8 cellular contexts compared by ENCODE assay signal in the genomic region with DNA sequence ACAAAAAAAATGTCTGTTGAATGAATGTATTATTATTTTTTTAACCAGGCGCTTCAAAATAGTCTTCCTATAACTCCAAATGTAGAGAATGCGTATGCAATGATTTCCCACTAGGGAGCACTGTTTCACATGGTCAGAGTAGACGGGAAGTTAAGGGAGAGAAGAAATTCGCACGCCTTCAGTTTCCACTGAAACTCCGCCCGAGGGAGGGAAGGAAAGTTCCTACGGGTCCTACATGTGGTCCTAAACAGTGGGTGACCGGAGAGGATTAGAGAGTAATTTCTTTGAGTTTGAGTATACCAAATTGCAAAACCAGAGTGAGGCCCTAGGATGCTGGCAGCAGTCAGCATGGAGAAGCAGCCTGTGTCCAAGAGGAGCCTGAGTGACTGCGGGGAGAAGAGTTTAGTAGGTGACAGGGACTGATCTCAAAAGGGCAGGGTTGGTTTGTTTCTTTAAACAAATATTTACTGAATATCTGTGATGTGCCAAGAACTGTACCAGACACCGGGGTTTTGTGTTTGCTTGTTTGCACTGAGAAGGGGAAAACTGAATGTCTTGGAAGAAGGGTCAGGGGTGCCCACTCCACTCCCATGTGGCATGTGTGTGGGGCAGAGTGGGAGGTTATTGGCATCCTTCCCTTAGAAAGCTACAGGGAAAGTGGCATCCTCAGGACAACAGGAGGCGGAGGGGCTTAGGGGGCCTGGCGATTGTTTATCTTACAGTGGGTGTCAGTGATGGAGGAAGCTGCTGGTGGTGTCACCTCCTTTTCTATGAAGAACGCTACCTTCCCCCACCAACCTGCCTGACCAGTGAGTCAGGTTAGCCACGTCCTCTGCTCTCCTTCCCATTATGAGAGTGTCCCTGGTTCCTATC. TPM values are rescaled to one million over a fixed set of nuclear protein-coding genes. Genes with fewer than 3 reads are reported as not detected.
DNase-seq lines count a peak whose midpoint lies in the region; ATAC-seq and TF ChIP-seq lines count a peak whose summit lies in the region.

No MANE protein-coding gene starts in this region.

- H3K4me1 ChIP-seq in GM23338 (ENCODE audit: insufficient read depth): no peaks in the 10 kb centered on the region; the same call in 1 of the 2 replicates

- in situ Hi-C loops in SK-MEL-5 (cut with HindIII; ENCODE audit: low pct_unique_long_range_greater_than_20kb, low sequenced_read_pairs): no loop called here

- no peaks in the 10 kb centered on the region for H3K79me2 ChIP-seq in GM23338 (replicated peaks; ENCODE audit: insufficient read depth)

- H3K27me3 ChIP-seq in GM23338 (ENCODE audit: insufficient read depth): no peaks in the 10 kb centered on the region

- no peak overlapping the region for H3K4me2 ChIP-seq in GM23338

- H2AFZ ChIP-seq in GM23338: no peak overlapping the region

- H3K36me3 ChIP-seq in GM23338 (ENCODE audit: insufficient read depth): no peaks in the 10 kb centered on the region

- H3K9me3 Mint-ChIP-seq in GM23338: peaks cover 13% of the 10 kb centered on the region

- no peak overlapping the region for H3K4me3 ChIP-seq in GM23338

- H3K4me1 Mint-ChIP-seq in GM23338: peaks cover 9% of the 10 kb centered on the region

- no peak overlapping the region; the same call in 2 of the 3 replicates for H3K4me3 Mint-ChIP-seq in GM23338

- H4K20me1 ChIP-seq in GM23338 (replicated peaks; ENCODE audit: insufficient read depth): no peaks in the 10 kb centered on the region

- H3K27ac Mint-ChIP-seq in GM23338: no peak overlapping the region

- peaks cover 6% of the 10 kb centered on the region for H3K27me3 Mint-ChIP-seq in GM23338 (ENCODE audit: insufficient read depth, low read depth, poor library complexity)

- H3K36me3 Mint-ChIP-seq in GM23338 (ENCODE audit: low read depth): peaks cover 11% of the 10 kb centered on the region

- DNase-seq in GM23338 (ENCODE audit: low spot score) (peak; percentile 88), SK-MEL-5 (ENCODE audit: low read depth, low spot score) (peak; percentile 68), dermis blood vessel endothelial cell (peak; percentile 75), medulla oblongata (ENCODE audit: extremely low spot score) (peak; percentile 82), NCI-H2107 (lab: John Stamatoyannopoulos, UW) (no peak)

- no peaks in the 10 kb centered on the region; the same call in 1 of the 2 replicates for H3K9me2 ChIP-seq in GM23338 (ENCODE audit: insufficient read depth)

- peaks cover 3% of the 10 kb centered on the region for H3F3A ChIP-seq in GM23338 (replicated peaks; ENCODE audit: low read depth)

- TF ChIP-seq CTCF in C4-2B (conservative IDR thresholded peaks at IDR 0.05): peak; percentile 42; the same call in 1 of the 2 replicates
- peak; percentile 80 to 86 for TF ChIP-seq CTCF in GM23338 (conservative IDR thresholded peaks at IDR 0.05; ENCODE audit: low read depth in 2 of 2)

- no peak overlapping the region for H3K27ac ChIP-seq in C4-2B
- H3K27ac ChIP-seq in GM23338 (ENCODE audit: low read depth): no peak overlapping the region

- ATAC-seq in GM23338 (peak; percentile 75), HG03442 (IDR thresholded peaks at IDR 0.05; ENCODE audit: unreplicated experiment) (no peak), HG03571 (IDR thresholded peaks at IDR 0.05; ENCODE audit: unreplicated experiment) (no peak)

TF ChIP-seq in GM23338, 12 proteins besides CTCF, POLR2A, EP300 and RAD21 (continues in another document):
- TF ChIP-seq ZNF114 (CRISPR knock-in tag; IDR thresholded peaks at IDR 0.05) (no peak), NANOG (IDR thresholded peaks at IDR 0.05; ENCODE audit: borderline replicate concordance) (no peak), STAT1 (IDR thresholded peaks at IDR 0.05; ENCODE audit: unreplicated experiment) (no peak), JUNB (IDR thresholded peaks at IDR 0.05; ENCODE audit: unreplicated experiment) (no peak), EZH2phosphoT487 (IDR thresholded peaks at IDR 0.05; ENCODE audit: unreplicated experiment) (no peak), ZNF331 (CRISPR knock-in tag; IDR thresholded peaks at IDR 0.05; ENCODE audit: low read depth) (no peak), EZH2 (IDR thresholded peaks at IDR 0.05; ENCODE audit: low read depth, unreplicated experiment) (no peak)
- TF ChIP-seq, protein P1, sequence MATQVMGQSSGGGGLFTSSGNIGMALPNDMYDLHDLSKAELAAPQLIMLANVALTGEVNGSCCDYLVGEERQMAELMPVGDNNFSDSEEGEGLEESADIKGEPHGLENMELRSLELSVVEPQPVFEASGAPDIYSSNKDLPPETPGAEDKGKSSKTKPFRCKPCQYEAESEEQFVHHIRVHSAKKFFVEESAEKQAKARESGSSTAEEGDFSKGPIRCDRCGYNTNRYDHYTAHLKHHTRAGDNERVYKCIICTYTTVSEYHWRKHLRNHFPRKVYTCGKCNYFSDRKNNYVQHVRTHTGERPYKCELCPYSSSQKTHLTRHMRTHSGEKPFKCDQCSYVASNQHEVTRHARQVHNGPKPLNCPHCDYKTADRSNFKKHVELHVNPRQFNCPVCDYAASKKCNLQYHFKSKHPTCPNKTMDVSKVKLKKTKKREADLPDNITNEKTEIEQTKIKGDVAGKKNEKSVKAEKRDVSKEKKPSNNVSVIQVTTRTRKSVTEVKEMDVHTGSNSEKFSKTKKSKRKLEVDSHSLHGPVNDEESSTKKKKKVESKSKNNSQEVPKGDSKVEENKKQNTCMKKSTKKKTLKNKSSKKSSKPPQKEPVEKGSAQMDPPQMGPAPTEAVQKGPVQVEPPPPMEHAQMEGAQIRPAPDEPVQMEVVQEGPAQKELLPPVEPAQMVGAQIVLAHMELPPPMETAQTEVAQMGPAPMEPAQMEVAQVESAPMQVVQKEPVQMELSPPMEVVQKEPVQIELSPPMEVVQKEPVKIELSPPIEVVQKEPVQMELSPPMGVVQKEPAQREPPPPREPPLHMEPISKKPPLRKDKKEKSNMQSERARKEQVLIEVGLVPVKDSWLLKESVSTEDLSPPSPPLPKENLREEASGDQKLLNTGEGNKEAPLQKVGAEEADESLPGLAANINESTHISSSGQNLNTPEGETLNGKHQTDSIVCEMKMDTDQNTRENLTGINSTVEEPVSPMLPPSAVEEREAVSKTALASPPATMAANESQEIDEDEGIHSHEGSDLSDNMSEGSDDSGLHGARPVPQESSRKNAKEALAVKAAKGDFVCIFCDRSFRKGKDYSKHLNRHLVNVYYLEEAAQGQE (IDR thresholded peaks at IDR 0.05; ENCODE audit: unreplicated experiment): no peak

RNA-seq across cellular contexts. Expression of a gene that starts 22.8 kb away (rescaled TPM):
- total RNA-seq in GM23338 (2014; rRNA removed; shearing (Covaris generic)): not detected in 2 replicates
- not detected in 2 replicates for polyA plus RNA-seq in GM23338 (2016; fragmentation: Nextera tagmentation; extraction: Ambion mirVana)
- not detected in 2 replicates for total RNA-seq in SK-MEL-5 (2014; rRNA removed; shearing (Covaris generic))
- polyA plus RNA-seq in SK-MEL-5 (2015; cell fraction: cytosol; rRNA removed): not detected in 2 replicates
- not detected in 2 replicates for polyA plus RNA-seq in SK-MEL-5 (2015; cell fraction: nucleus; rRNA removed)
- total RNA-seq in dermis blood vessel endothelial cell: not detected in 2 replicates

RNA-seq across cellular contexts. Expression of a gene that starts 31.4 kb away (rescaled TPM):
- 58.2 and 62.9 TPM in 2 replicates for total RNA-seq in GM23338 (2014; rRNA removed; shearing (Covaris generic))
- 35.9 and 38.0 TPM in 2 replicates for polyA plus RNA-seq in GM23338 (2016; fragmentation: Nextera tagmentation; extraction: Ambion mirVana)
- 28.0 and 30.5 TPM in 2 replicates for total RNA-seq in SK-MEL-5 (2014; rRNA removed; shearing (Covaris generic))
- polyA plus RNA-seq in SK-MEL-5 (2015; cell fraction: cytosol; rRNA removed): 30.5 and 35.4 TPM in 2 replicates
- 43.0 and 49.9 TPM in 2 replicates for polyA plus RNA-seq in SK-MEL-5 (2015; cell fraction: nucleus; rRNA removed)
- total RNA-seq in dermis blood vessel endothelial cell: 11.7 and 45.5 TPM in 2 replicates

RNA-seq across cellular contexts. Expression of a gene that starts 33.7 kb away (rescaled TPM):
- total RNA-seq in GM23338 (2014; rRNA removed; shearing (Covaris generic)): 0.31 and 0.62 TPM in 2 replicates
- polyA plus RNA-seq in GM23338 (2016; fragmentation: Nextera tagmentation; extraction: Ambion mirVana): 1.0 TPM in 1 of 2 replicates, not detected in the other
- total RNA-seq in SK-MEL-5 (2014; rRNA removed; shearing (Covaris generic)): 0.24 TPM in 1 of 2 replicates, not detected in the other
- not detected in 2 replicates for polyA plus RNA-seq in SK-MEL-5 (2015; cell fraction: cytosol; rRNA removed)
- 0.43 and 5.8 TPM in 2 replicates for polyA plus RNA-seq in SK-MEL-5 (2015; cell fraction: nucleus; rRNA removed)
- total RNA-seq in dermis blood vessel endothelial cell: not detected in 2 replicates

RNA-seq across cellular contexts. Expression of a gene that starts 33.9 kb away (rescaled TPM):
- 4.3 and 20.8 TPM in 2 replicates for total RNA-seq in GM23338 (2014; rRNA removed; shearing (Covaris generic))
- 10.6 and 15.4 TPM in 2 replicates for polyA plus RNA-seq in GM23338 (2016; fragmentation: Nextera tagmentation; extraction: Ambion mirVana)
- total RNA-seq in SK-MEL-5 (2014; rRNA removed; shearing (Covaris generic)): 18.0 and 20.0 TPM in 2 replicates
- polyA plus RNA-seq in SK-MEL-5 (2015; cell fraction: cytosol; rRNA removed): 24.3 and 25.4 TPM in 2 replicates
- 10.3 and 12.4 TPM in 2 replicates for polyA plus RNA-seq in SK-MEL-5 (2015; cell fraction: nucleus; rRNA removed)
- total RNA-seq in dermis blood vessel endothelial cell: 4.4 and 5.9 TPM in 2 replicates
